15 cellular contexts compared by ENCODE assay signal in genomic region chr11:62610403-62610802, GRCh38. TPM values are rescaled to one million over a fixed set of nuclear protein-coding genes. Genes with fewer than 3 reads are reported as not detected.
DNase-seq lines count a peak whose midpoint lies in the region; ATAC-seq and TF ChIP-seq lines count a peak whose summit lies in the region.
"Had no signal": no experiment of that assay in that cellular context is flagged by ENCODE, and none has a peak within 500 bp of the region (broad histone marks: within the 10 kb centered on the region; RNA-seq: fewer than 3 reads in every experiment).

No MANE protein-coding gene starts in this region.

- intact Hi-C loops in OCI-LY7 (cut with micrococcal nuclease; ENCODE audit: unreplicated experiment): no loop called here

- H3K79me2 ChIP-seq in OCI-LY7 (ENCODE audit: insufficient read depth, low read depth, low read length): peaks cover 5% of the 10 kb centered on the region; the same call in 1 of the 2 replicates

- H2AFZ ChIP-seq in OCI-LY7 (ENCODE audit: low read length): no peak overlapping the region

- ATAC-seq in activated CD8-positive, alpha-beta memory T cell treated with anti-CD3 and anti-CD28 coated beads, Interleukin-2, amount 10 ng/mL, durations not matched to agents 7 days and 5 days: no peak
- ATAC-seq in central memory CD8-positive, alpha-beta T cell (replicated peaks; ENCODE audit: extremely low read depth, poor library complexity, severe bottlenecking): no peak
- no peak for ATAC-seq in stimulated activated effector memory CD8-positive, alpha-beta T cell treated with anti-CD3 and anti-CD28 coated beads, Interleukin-12 subunit alpha, Interleukin-12 subunit beta, amount 100 ng/mL, for 72 hours
- ATAC-seq in GM19395 (IDR thresholded peaks at IDR 0.05; ENCODE audit: unreplicated experiment): no peak
- no peak for ATAC-seq in HG02852 (IDR thresholded peaks at IDR 0.05; ENCODE audit: unreplicated experiment)

- H3K27ac Mint-ChIP-seq in activated CD8-positive, alpha-beta memory T cell treated with anti-CD3 and anti-CD28 coated beads, Interleukin-2, amount 10 ng/mL, durations not matched to agents 7 days and 5 days: peak overlapping the region; percentile 76
- peak overlapping the region; percentile 98 for H3K27ac Mint-ChIP-seq in central memory CD8-positive, alpha-beta T cell (ENCODE audit: low read depth)
- peak overlapping the region; percentile 97 for H3K27ac Mint-ChIP-seq in stimulated activated effector memory CD8-positive, alpha-beta T cell treated with anti-CD3 and anti-CD28 coated beads, Interleukin-12 subunit alpha, Interleukin-12 subunit beta, amount 100 ng/mL, for 72 hours

- peak overlapping the region; percentile 86; the same call in 1 of the 2 replicates for H3K4me2 ChIP-seq in OCI-LY7 (ENCODE audit: low read length)

- H3K4me1 Mint-ChIP-seq in activated CD8-positive, alpha-beta memory T cell treated with anti-CD3 and anti-CD28 coated beads, Interleukin-2, amount 10 ng/mL, durations not matched to agents 7 days and 5 days: peaks cover 53% of the 10 kb centered on the region
- peaks cover 41% of the 10 kb centered on the region for H3K4me1 Mint-ChIP-seq in central memory CD8-positive, alpha-beta T cell
- H3K4me1 Mint-ChIP-seq in stimulated activated effector memory CD8-positive, alpha-beta T cell treated with anti-CD3 and anti-CD28 coated beads, Interleukin-12 subunit alpha, Interleukin-12 subunit beta, amount 100 ng/mL, for 72 hours: peaks cover 65% of the 10 kb centered on the region

- H3K4me3 ChIP-seq in OCI-LY7 (ENCODE audit: low read depth, low read length, poor library complexity, severe bottlenecking): no peak overlapping the region

- H3K4me3 Mint-ChIP-seq in activated CD8-positive, alpha-beta memory T cell treated with anti-CD3 and anti-CD28 coated beads, Interleukin-2, amount 10 ng/mL, durations not matched to agents 7 days and 5 days: peak overlapping the region; percentile 100
- peak overlapping the region; percentile 93 for H3K4me3 Mint-ChIP-seq in central memory CD8-positive, alpha-beta T cell
- peak overlapping the region; percentile 95 for H3K4me3 Mint-ChIP-seq in stimulated activated effector memory CD8-positive, alpha-beta T cell treated with anti-CD3 and anti-CD28 coated beads, Interleukin-12 subunit alpha, Interleukin-12 subunit beta, amount 100 ng/mL, for 72 hours

- BruUV-seq in OCI-LY7 (replicated peaks; lab: Mats Ljungman, UMichigan): no TSS peak

- no peak for TF ChIP-seq CTCF in OCI-LY7 (conservative IDR thresholded peaks at IDR 0.05; ENCODE audit: low read length)

- no peaks in the 10 kb centered on the region for H3K9me3 ChIP-seq in OCI-LY7 (ENCODE audit: low read length)
- H3K9me3 ChIP-seq: upper lobe of left lung had no signal

- no peaks in the 10 kb centered on the region for H4K20me1 ChIP-seq in OCI-LY7 (ENCODE audit: insufficient read depth, low read length)

- H3K9me2 ChIP-seq in OCI-LY7 (ENCODE audit: insufficient read depth, low read length): no peaks in the 10 kb centered on the region

- peaks cover 37% of the 10 kb centered on the region for H3K4me1 ChIP-seq in OCI-LY7 (ENCODE audit: insufficient read depth, low read length, poor library complexity, severe bottlenecking)

- no peak for DNase-seq in activated CD8-positive, alpha-beta memory T cell treated with anti-CD3 and anti-CD28 coated beads, Interleukin-2, amount 10 ng/mL, durations not matched to agents 7 days and 5 days
- no peak for DNase-seq in activated CD8-positive, alpha-beta memory T cell treated with anti-CD3 and anti-CD28 coated beads for 24 hours
- DNase-seq in OCI-LY7 (ENCODE audit: low spot score): no peak
- DNase-seq in central memory CD8-positive, alpha-beta T cell (ENCODE audit: low spot score in 2 of 2): no peak
- DNase-seq in stimulated activated effector memory CD8-positive, alpha-beta T cell treated with anti-CD3 and anti-CD28 coated beads, Interleukin-12 subunit alpha, Interleukin-12 subunit beta, amount 100 ng/mL, for 72 hours (ENCODE audit: low spot score in 2 of 2): no peak
- DNase-seq in Kasumi-1 (lab: John Stamatoyannopoulos, UW): no peak
- DNase-seq: activated CD8-positive, alpha-beta memory T cell treated with anti-CD3 and anti-CD28 coated beads, Interleukin-2, amount 50 U/mL, for 48 hours; H7; NCI-H1105; nucleus accumbens; stimulated activated CD4-positive, alpha-beta T cell treated with anti-CD3 and anti-CD28 coated beads, Interleukin-12 subunit alpha, Interleukin-12 subunit beta, amount 100 ng/mL, for 4 hours; T-helper 9 cell; upper lobe of left lung had no signal

- peaks cover 23% of the 10 kb centered on the region for H3K36me3 ChIP-seq in OCI-LY7 (ENCODE audit: insufficient read depth, low read length)

- H3K36me3 Mint-ChIP-seq in activated CD8-positive, alpha-beta memory T cell treated with anti-CD3 and anti-CD28 coated beads, Interleukin-2, amount 10 ng/mL, durations not matched to agents 7 days and 5 days: peaks cover 21% of the 10 kb centered on the region
- peaks cover 22% of the 10 kb centered on the region for H3K36me3 Mint-ChIP-seq in central memory CD8-positive, alpha-beta T cell (ENCODE audit: insufficient read depth)
- peaks cover 82% of the 10 kb centered on the region for H3K36me3 Mint-ChIP-seq in stimulated activated effector memory CD8-positive, alpha-beta T cell treated with anti-CD3 and anti-CD28 coated beads, Interleukin-12 subunit alpha, Interleukin-12 subunit beta, amount 100 ng/mL, for 72 hours

- no peaks in the 10 kb centered on the region for H3K9me3 Mint-ChIP-seq in activated CD8-positive, alpha-beta memory T cell treated with anti-CD3 and anti-CD28 coated beads, Interleukin-2, amount 10 ng/mL, durations not matched to agents 7 days and 5 days (ENCODE audit: low read depth)
- H3K9me3 Mint-ChIP-seq in central memory CD8-positive, alpha-beta T cell: no peaks in the 10 kb centered on the region
- H3K9me3 Mint-ChIP-seq in stimulated activated effector memory CD8-positive, alpha-beta T cell treated with anti-CD3 and anti-CD28 coated beads, Interleukin-12 subunit alpha, Interleukin-12 subunit beta, amount 100 ng/mL, for 72 hours: no peaks in the 10 kb centered on the region

- CTCF ChIA-PET in activated CD8-positive, alpha-beta memory T cell treated with anti-CD3 and anti-CD28 coated beads, Interleukin-2, amount 10 ng/mL, durations not matched to agents 7 days and 5 days (lab: Charles Lee): interaction anchor here (1.2 to 4.2 kb wide), 7 partner anchors 11 to 84 kb away, joined by 3 to 54 read pairs (median 9); partner anchors contain the start of genes B3GAT3, GANAB, MTA2 and TUT1
- CTCF ChIA-PET in OCI-LY7 (lab: Charles Lee; ENCODE audit: unreplicated experiment): interaction anchor here (1.0 kb wide), 1 partner anchor 9 kb away, joined by 4 read pairs; the partner anchor contains the start of gene MTA2

- H3K27ac ChIP-seq in OCI-LY7 (ENCODE audit: low read depth, low read length, poor library complexity, severe bottlenecking): no peak overlapping the region

- POLR2A ChIA-PET in OCI-LY7 (lab: Charles Lee): interaction anchor here (0.6 to 1.2 kb wide), 2 partner anchors 11 to 28 kb away, joined by 3 to 5 read pairs; partner anchors contain the start of gene B3GAT3

- no peaks in the 10 kb centered on the region for H3K27me3 Mint-ChIP-seq in activated CD8-positive, alpha-beta memory T cell treated with anti-CD3 and anti-CD28 coated beads, Interleukin-2, amount 10 ng/mL, durations not matched to agents 7 days and 5 days
- no peaks in the 10 kb centered on the region for H3K27me3 Mint-ChIP-seq in central memory CD8-positive, alpha-beta T cell

RNA-seq across cellular contexts. Expression of gene EML3, which starts 2.2 kb away (rescaled TPM):
- total RNA-seq in activated CD8-positive, alpha-beta memory T cell treated with anti-CD3 and anti-CD28 coated beads, Interleukin-2, amount 10 ng/mL, durations not matched to agents 7 days and 5 days: 100 to 1,000 TPM; 132 to 133 TPM
- total RNA-seq in OCI-LY7 (2014; rRNA removed; shearing (Covaris generic)): 41.2 and 52.8 TPM in 2 replicates
- 81.6 and 92.6 TPM in 2 replicates for total RNA-seq in OCI-LY7 (2022)

RNA-seq across cellular contexts. Expression of gene ROM1, which starts 2.7 kb away (rescaled TPM):
- 1 to 10 TPM; 1.1 to 1.5 TPM for total RNA-seq in activated CD8-positive, alpha-beta memory T cell treated with anti-CD3 and anti-CD28 coated beads, Interleukin-2, amount 10 ng/mL, durations not matched to agents 7 days and 5 days
- total RNA-seq in OCI-LY7 (2014; rRNA removed; shearing (Covaris generic)): 0.69 and 1.1 TPM in 2 replicates
- 1.2 and 2.5 TPM in 2 replicates for total RNA-seq in OCI-LY7 (2022)

RNA-seq across cellular contexts. Expression of gene MTA2, which starts 8.7 kb away (rescaled TPM):
- 100 to 1,000 TPM; 245 to 264 TPM for total RNA-seq in activated CD8-positive, alpha-beta memory T cell treated with anti-CD3 and anti-CD28 coated beads, Interleukin-2, amount 10 ng/mL, durations not matched to agents 7 days and 5 days
- total RNA-seq in OCI-LY7 (2014; rRNA removed; shearing (Covaris generic)): 130 and 133 TPM in 2 replicates
- total RNA-seq in OCI-LY7 (2022): 162 and 174 TPM in 2 replicates

RNA-seq across cellular contexts. Expression of gene B3GAT3, which starts 11.4 kb away (rescaled TPM):
- total RNA-seq in activated CD8-positive, alpha-beta memory T cell treated with anti-CD3 and anti-CD28 coated beads, Interleukin-2, amount 10 ng/mL, durations not matched to agents 7 days and 5 days: 10 to 100 TPM; 64.5 to 69.7 TPM
- 55.8 and 74.3 TPM in 2 replicates for total RNA-seq in OCI-LY7 (2014; rRNA removed; shearing (Covaris generic))
- 66.2 and 71.3 TPM in 2 replicates for total RNA-seq in OCI-LY7 (2022)

RNA-seq across cellular contexts. Expression of gene TUT1, which starts 19.1 kb away (rescaled TPM):
- 10 to 100 TPM; 24.7 to 29.6 TPM for total RNA-seq in activated CD8-positive, alpha-beta memory T cell treated with anti-CD3 and anti-CD28 coated beads, Interleukin-2, amount 10 ng/mL, durations not matched to agents 7 days and 5 days
- 15.6 and 22.5 TPM in 2 replicates for total RNA-seq in OCI-LY7 (2014; rRNA removed; shearing (Covaris generic))
- 38.2 and 40.4 TPM in 2 replicates for total RNA-seq in OCI-LY7 (2022)
